Comparison of ENCODE assay signal across 1 cellular context in genomic region chr10:95656291-95657164, GRCh38.
A peak's percentile ranks its signal among the peaks of the same experiment; 100 is the strongest.
TF ChIP-seq lines count a peak whose summit lies in the region.

Gene ALDH18A1 (minus strand): TSS chr10:95656711. CDS start chr10:95653377, 3,334 bp downstream.

TF ChIP-seq in HepG2, 621 proteins besides CTCF, POLR2A, EP300 and RAD21 (continued from another document and continues in another):
- TF ChIP-seq, protein P1, sequence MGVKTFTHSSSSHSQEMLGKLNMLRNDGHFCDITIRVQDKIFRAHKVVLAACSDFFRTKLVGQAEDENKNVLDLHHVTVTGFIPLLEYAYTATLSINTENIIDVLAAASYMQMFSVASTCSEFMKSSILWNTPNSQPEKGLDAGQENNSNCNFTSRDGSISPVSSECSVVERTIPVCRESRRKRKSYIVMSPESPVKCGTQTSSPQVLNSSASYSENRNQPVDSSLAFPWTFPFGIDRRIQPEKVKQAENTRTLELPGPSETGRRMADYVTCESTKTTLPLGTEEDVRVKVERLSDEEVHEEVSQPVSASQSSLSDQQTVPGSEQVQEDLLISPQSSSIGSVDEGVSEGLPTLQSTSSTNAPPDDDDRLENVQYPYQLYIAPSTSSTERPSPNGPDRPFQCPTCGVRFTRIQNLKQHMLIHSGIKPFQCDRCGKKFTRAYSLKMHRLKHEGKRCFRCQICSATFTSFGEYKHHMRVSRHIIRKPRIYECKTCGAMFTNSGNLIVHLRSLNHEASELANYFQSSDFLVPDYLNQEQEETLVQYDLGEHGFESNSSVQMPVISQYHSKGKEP (CRISPR knock-in tag; IDR thresholded peaks at IDR 0.05): peak; percentile 32; the same call in 1 of the 2 replicates
- TF ChIP-seq, protein P2, sequence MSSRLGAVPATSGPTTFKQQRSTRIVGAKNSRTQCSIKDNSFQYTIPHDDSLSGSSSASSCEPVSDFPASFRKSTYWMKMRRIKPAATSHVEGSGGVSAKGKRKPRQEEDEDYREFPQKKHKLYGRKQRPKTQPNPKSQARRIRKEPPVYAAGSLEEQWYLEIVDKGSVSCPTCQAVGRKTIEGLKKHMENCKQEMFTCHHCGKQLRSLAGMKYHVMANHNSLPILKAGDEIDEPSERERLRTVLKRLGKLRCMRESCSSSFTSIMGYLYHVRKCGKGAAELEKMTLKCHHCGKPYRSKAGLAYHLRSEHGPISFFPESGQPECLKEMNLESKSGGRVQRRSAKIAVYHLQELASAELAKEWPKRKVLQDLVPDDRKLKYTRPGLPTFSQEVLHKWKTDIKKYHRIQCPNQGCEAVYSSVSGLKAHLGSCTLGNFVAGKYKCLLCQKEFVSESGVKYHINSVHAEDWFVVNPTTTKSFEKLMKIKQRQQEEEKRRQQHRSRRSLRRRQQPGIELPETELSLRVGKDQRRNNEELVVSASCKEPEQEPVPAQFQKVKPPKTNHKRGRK (CRISPR knock-in tag; IDR thresholded peaks at IDR 0.05): no peak
- TF ChIP-seq TCF12 (IDR thresholded peaks at IDR 0.05) (no peak), TCF12 (CRISPR knock-in tag; IDR thresholded peaks at IDR 0.05) (0 out of 2 replicates have a peak, but pooled peaks have one; percentile 31), ZNF407 (CRISPR knock-in tag; IDR thresholded peaks at IDR 0.05; ENCODE audit: not compliant biosample characterization) (peak; percentile 84), ETV5 (CRISPR knock-in tag; IDR thresholded peaks at IDR 0.05; ENCODE audit: borderline replicate concordance) (peak; percentile 63; the same call in 1 of the 2 replicates), ZBTB43 (CRISPR knock-in tag; conservative IDR thresholded peaks at IDR 0.05) (0 out of 2 replicates have a peak, but pooled peaks have one; percentile 57), ZNF605 (CRISPR knock-in tag; IDR thresholded peaks at IDR 0.05) (peak; percentile 50; the same call in 1 of the 2 replicates), MED1 (CRISPR knock-in tag; IDR thresholded peaks at IDR 0.05) (peak; percentile 59), FIP1L1 (IDR thresholded peaks at IDR 0.05; ENCODE audit: borderline replicate concordance, insufficient read depth, low read depth, low read length) (no peak), PTBP1 (IDR thresholded peaks at IDR 0.05; ENCODE audit: low read depth, low read length, poor library complexity, severe bottlenecking) (peak; percentile 67), MAZ (IDR thresholded peaks at IDR 0.05; ENCODE audit: borderline replicate concordance, low read depth, low read length) (no peak; the same call in 1 of the 2 replicates), MAZ (CRISPR knock-in tag; IDR thresholded peaks at IDR 0.05; ENCODE audit: low read depth) (peak; percentile 85), ZNF337 (CRISPR knock-in tag; IDR thresholded peaks at IDR 0.05; ENCODE audit: borderline replicate concordance, low read depth) (peak; percentile 47; the same call in 1 of the 2 replicates), LBX2 (CRISPR knock-in tag; IDR thresholded peaks at IDR 0.05; ENCODE audit: borderline replicate concordance) (0 out of 2 replicates have a peak, but pooled peaks have one; percentile 44), ZFAT (CRISPR knock-in tag; conservative IDR thresholded peaks at IDR 0.05) (no peak; the same call in 1 of the 2 replicates), BCL6 (CRISPR knock-in tag; IDR thresholded peaks at IDR 0.05) (0 out of 2 replicates have a peak, but pooled peaks have one; percentile 51), ZMYM2 (CRISPR knock-in tag; IDR thresholded peaks at IDR 0.05) (no peak), KLF11 (CRISPR knock-in tag; IDR thresholded peaks at IDR 0.05) (no peak; the same call in 1 of the 2 replicates), ZBTB3 (CRISPR knock-in tag; IDR thresholded peaks at IDR 0.05; ENCODE audit: borderline replicate concordance, low read depth) (no peak), ZBTB38 (CRISPR knock-in tag; IDR thresholded peaks at IDR 0.05) (peak; percentile 66), ZNF629 (CRISPR knock-in tag; conservative IDR thresholded peaks at IDR 0.05) (no peak), GATAD1 (CRISPR knock-in tag; IDR thresholded peaks at IDR 0.05) (peak; percentile 66; the same call in 1 of the 2 replicates), RELA (CRISPR knock-in tag; IDR thresholded peaks at IDR 0.05) (no peak), SRSF4 (IDR thresholded peaks at IDR 0.05; ENCODE audit: low read depth, low read length, poor library complexity, severe bottlenecking) (no peak), ARNT (IDR thresholded peaks at IDR 0.05) (no peak), KLF9 (CRISPR knock-in tag; IDR thresholded peaks at IDR 0.05; ENCODE audit: low read depth) (0 out of 2 replicates have a peak, but pooled peaks have one; percentile 56), NRL (CRISPR knock-in tag; IDR thresholded peaks at IDR 0.05; ENCODE audit: borderline replicate concordance) (peak; percentile 88), ZNF33B (CRISPR knock-in tag; IDR thresholded peaks at IDR 0.05) (0 out of 2 replicates have a peak, but pooled peaks have one; percentile 13), NFKB2 (CRISPR knock-in tag; IDR thresholded peaks at IDR 0.05; ENCODE audit: borderline replicate concordance) (peak; percentile 42; the same call in 1 of the 2 replicates), ZNF24 (IDR thresholded peaks at IDR 0.05) (no peak), CENPBD1 (CRISPR knock-in tag; IDR thresholded peaks at IDR 0.05; ENCODE audit: borderline replicate concordance, low read depth) (peak; percentile 33; the same call in 1 of the 2 replicates), ZUFSP (CRISPR knock-in tag; IDR thresholded peaks at IDR 0.05; ENCODE audit: borderline replicate concordance) (no peak), POLR2G (IDR thresholded peaks at IDR 0.05; ENCODE audit: low read depth, low read length) (peak; percentile 83), MTF1 (CRISPR knock-in tag; IDR thresholded peaks at IDR 0.05) (no peak), ZBTB4 (CRISPR knock-in tag; IDR thresholded peaks at IDR 0.05; ENCODE audit: borderline replicate concordance) (no peak), SALL2 (CRISPR knock-in tag; IDR thresholded peaks at IDR 0.05) (no peak; the same call in 1 of the 2 replicates)
- TF ChIP-seq, protein P3, sequence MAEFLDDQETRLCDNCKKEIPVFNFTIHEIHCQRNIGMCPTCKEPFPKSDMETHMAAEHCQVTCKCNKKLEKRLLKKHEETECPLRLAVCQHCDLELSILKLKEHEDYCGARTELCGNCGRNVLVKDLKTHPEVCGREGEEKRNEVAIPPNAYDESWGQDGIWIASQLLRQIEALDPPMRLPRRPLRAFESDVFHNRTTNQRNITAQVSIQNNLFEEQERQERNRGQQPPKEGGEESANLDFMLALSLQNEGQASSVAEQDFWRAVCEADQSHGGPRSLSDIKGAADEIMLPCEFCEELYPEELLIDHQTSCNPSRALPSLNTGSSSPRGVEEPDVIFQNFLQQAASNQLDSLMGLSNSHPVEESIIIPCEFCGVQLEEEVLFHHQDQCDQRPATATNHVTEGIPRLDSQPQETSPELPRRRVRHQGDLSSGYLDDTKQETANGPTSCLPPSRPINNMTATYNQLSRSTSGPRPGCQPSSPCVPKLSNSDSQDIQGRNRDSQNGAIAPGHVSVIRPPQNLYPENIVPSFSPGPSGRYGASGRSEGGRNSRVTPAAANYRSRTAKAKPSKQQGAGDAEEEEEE (CRISPR knock-in tag; IDR thresholded peaks at IDR 0.05; ENCODE audit: borderline replicate concordance): no peak
